ENCODE assay signal across 10 cellular contexts in genomic region chr11:63602842-63603518, GRCh38. TPM values are rescaled to one million over a fixed set of nuclear protein-coding genes. Genes with fewer than 3 reads are reported as not detected.
DNase-seq lines count a peak whose midpoint lies in the region; ATAC-seq and TF ChIP-seq lines count a peak whose summit lies in the region.
"Not testable (repeated sequence)": the region's sequence is repeated elsewhere in the genome, so short reads cannot be mapped to it uniquely, and the experiment has no call there.
"Had no signal": no experiment of that assay in that cellular context is flagged by ENCODE, and none has a peak within 500 bp of the region (broad histone marks: within the 10 kb centered on the region; RNA-seq: fewer than 3 reads in every experiment).

No MANE protein-coding gene starts in this region.

- H3K36me3 Mint-ChIP-seq in endodermal cell (ENCODE audit: low read depth); nephron (ENCODE audit: low read depth): not testable (repeated sequence)

- intact Hi-C loops in right cardiac atrium (cut with DNase I) = not testable (repeated sequence)

- not testable (repeated sequence) for H3K4me1 Mint-ChIP-seq in endodermal cell
- peaks cover 17% of the 10 kb centered on the region for H3K4me1 Mint-ChIP-seq in nephron

- WGBS in HUES64 = 84% methylated on average over 9 of the region's 9 CpGs
- 75 to 88% methylated on average over 8 to 9 of the region's 9 CpGs for WGBS in endodermal cell (ENCODE audit: insufficient coverage in 1 of 2, insufficient read length in 1 of 2), 2 experiments
- WGBS in right cardiac atrium = 64% methylated on average over 9 of the region's 9 CpGs

- DNase-seq in SW480 (ENCODE audit: low spot score) = peak; percentile 30
- peak; percentile 64 for DNase-seq in astrocyte of the hippocampus (ENCODE audit: low read depth, low spot score)
- DNase-seq in endodermal cell, right cardiac atrium: not testable (repeated sequence)
- DNase-seq in retina = peak; percentile 29

- H3K4me1 ChIP-seq in HUES64 (ENCODE audit: insufficient read depth, low read length); endodermal cell (ENCODE audit: control insufficient read depth, insufficient read depth, low read length); right cardiac atrium (ENCODE audit: control insufficient read depth, insufficient read depth, low read length): not testable (repeated sequence)

- H3K4me3 Mint-ChIP-seq in endodermal cell, nephron: not testable (repeated sequence)

- peak overlapping the region; percentile 83 for H3K27ac Mint-ChIP-seq in endodermal cell
- peak overlapping the region in 2 of 3 experiments; percentile 39 to 45 for H3K27ac Mint-ChIP-seq in nephron

- not testable (repeated sequence) for H3K27me3 ChIP-seq in HUES64 (ENCODE audit: insufficient read depth, low read length); endodermal cell (ENCODE audit: control insufficient read depth, insufficient read depth, low read length, poor library complexity, severe bottlenecking); right cardiac atrium (ENCODE audit: control insufficient read depth, insufficient read depth)

- not testable (repeated sequence) for H3K27me3 Mint-ChIP-seq in endodermal cell (ENCODE audit: insufficient read depth)
- peaks cover 16% of the 10 kb centered on the region for H3K27me3 Mint-ChIP-seq in nephron (ENCODE audit: low read depth)

- not testable (repeated sequence) for H3K9me3 ChIP-seq in HUES64 (ENCODE audit: insufficient read depth, low read depth, low read length); endodermal cell (ENCODE audit: control insufficient read depth, low read length); right cardiac atrium (ENCODE audit: control insufficient read depth, low read length)

- H3K36me3 ChIP-seq in HUES64 (ENCODE audit: insufficient read depth, low read length); endodermal cell (ENCODE audit: control insufficient read depth, insufficient read depth, low read length): not testable (repeated sequence)

- not testable (repeated sequence) for H3K27ac ChIP-seq in HUES64 (ENCODE audit: low read depth, low read length)
- H3K27ac ChIP-seq in endodermal cell (ENCODE audit: low read depth, low read length) (peak overlapping the region; percentile 44), right cardiac atrium (ENCODE audit: low read length) (peak overlapping the region; percentile 75)

- H3K9ac ChIP-seq in HUES64 (ENCODE audit: low read depth, low read length) = 0 out of 2 replicates have a peak overlapping the region, but pooled peaks have one; percentile 22
- not testable (repeated sequence) for H3K9ac ChIP-seq in endodermal cell (ENCODE audit: extremely low read depth, low read length, poor library complexity, severe bottlenecking)

- H3K9me3 Mint-ChIP-seq in endodermal cell, nephron: not testable (repeated sequence)

- H3K4me3 ChIP-seq in HUES64 (ENCODE audit: low read length); endodermal cell (ENCODE audit: low read length); right cardiac atrium (ENCODE audit: low read length): not testable (repeated sequence)

- peak; percentile 45 to 67 for ATAC-seq in right cardiac atrium

- not testable (repeated sequence) for TF ChIP-seq CTCF in endodermal cell (conservative IDR thresholded peaks at IDR 0.05); nephron (IDR thresholded peaks at IDR 0.05; ENCODE audit: unreplicated experiment in 3 of 3)

RNA-seq across cellular contexts. Expression of gene PLAAT3, which starts 11.3 kb away (rescaled TPM):
- 64.3 TPM for polyA plus RNA-seq in HUES64 (2013, experiment 1 of 2)
- polyA plus RNA-seq in HUES64 (2013, experiment 2 of 2) = 76.1 TPM
- 10 to 100 TPM; 33.5 to 45.9 TPM for total RNA-seq in endodermal cell
- 16.2 TPM for polyA plus RNA-seq in endodermal cell (2013, experiment 1 of 2)
- 8.3 TPM for polyA plus RNA-seq in endodermal cell (2013, experiment 2 of 2)
- total RNA-seq in right cardiac atrium = 100 to 1,000 TPM; 110 to 142 (median 125) TPM
- 158 TPM for polyA plus RNA-seq in right cardiac atrium

RNA-seq across cellular contexts. Expression of gene PLAAT2, which starts 39.8 kb away (rescaled TPM):
- not detected for polyA plus RNA-seq in HUES64 (2013, experiment 1 of 2)
- not detected for polyA plus RNA-seq in HUES64 (2013, experiment 2 of 2)
- total RNA-seq in endodermal cell (not detected), right cardiac atrium (under 1 TPM in 1 of 4 donors, not detected in 3; 0.31 TPM)
- not detected for polyA plus RNA-seq in endodermal cell (2013, experiment 1 of 2)
- not detected for polyA plus RNA-seq in endodermal cell (2013, experiment 2 of 2)
- polyA plus RNA-seq in right cardiac atrium = 0.66 TPM
- total RNA-seq: HT1080; NCI-H460; T-helper 2 cell treated with Interferon-gamma antibody and Interleukin-4, amounts not matched to agents 100 ng/mL and 5 ng/mL, for 36 hours had no signal
